19 cellular contexts compared by ENCODE assay signal in genomic region chr3:111112913-111113312, GRCh38. TPM values are rescaled to one million over a fixed set of nuclear protein-coding genes. Genes with fewer than 3 reads are reported as not detected.
DNase-seq lines count a peak whose midpoint lies in the region; ATAC-seq and TF ChIP-seq lines count a peak whose summit lies in the region.
"Had no signal": no experiment of that assay in that cellular context is flagged by ENCODE, and none has a peak within 500 bp of the region (broad histone marks: within the 10 kb centered on the region; RNA-seq: fewer than 3 reads in every experiment).

No MANE protein-coding gene starts in this region.

- H2AK5ac ChIP-seq in mesendoderm (ENCODE audit: low read length), result no peak overlapping the region

- TF ChIP-seq POLR2A in GM18505 (IDR thresholded peaks at IDR 0.05; ENCODE audit: borderline replicate concordance, extremely low read depth, insufficient read depth, insufficient read length), result no peak

- H3K18ac ChIP-seq in mesendoderm (ENCODE audit: low read length), result no peak overlapping the region

- H3K4me1 ChIP-seq in adipocyte (ENCODE audit: control insufficient read depth, insufficient read depth, low read length) (peaks cover 14% of the 10 kb centered on the region), fibroblast of lung (ENCODE audit: control insufficient read depth, extremely low read depth, insufficient read depth, low read length) (no peaks in the 10 kb centered on the region), mesendoderm (ENCODE audit: control insufficient read depth, low read depth, low read length) (peaks cover 1% of the 10 kb centered on the region), SK-N-SH (ENCODE audit: control insufficient read depth in 1 of 2, insufficient read depth in 2 of 2, low read depth in 1 of 2, low read length in 1 of 2) (no peaks in the 10 kb centered on the region)

- H4K5ac ChIP-seq in mesendoderm (ENCODE audit: low read length), result no peak overlapping the region

- H2BK15ac ChIP-seq in mesendoderm (replicated peaks; ENCODE audit: low read depth), result no peak overlapping the region

- H3K9me3 ChIP-seq in adipocyte (ENCODE audit: control insufficient read depth, low read length), result no peaks in the 10 kb centered on the region
- no peaks in the 10 kb centered on the region for H3K9me3 ChIP-seq in fibroblast of lung (ENCODE audit: control insufficient read depth, insufficient read depth, low read depth, low read length)
- H3K9me3 ChIP-seq in SK-N-SH, result no peaks in the 10 kb centered on the region

- no peak overlapping the region for H3K9ac ChIP-seq in adipocyte (ENCODE audit: low read length)
- no peak overlapping the region for H3K9ac ChIP-seq in fibroblast of lung (ENCODE audit: insufficient read depth, low read length)
- H3K9ac ChIP-seq in mesendoderm (ENCODE audit: low read length), result no peak overlapping the region
- H3K9ac ChIP-seq in SK-N-SH, result no peak overlapping the region

- no peaks in the 10 kb centered on the region for H3K36me3 ChIP-seq in adipocyte (ENCODE audit: control insufficient read depth, insufficient read depth, low read length, severe bottlenecking)
- no peaks in the 10 kb centered on the region for H3K36me3 ChIP-seq in fibroblast of lung (ENCODE audit: control insufficient read depth, insufficient read depth, low read length)
- no peaks in the 10 kb centered on the region for H3K36me3 ChIP-seq in mesendoderm (ENCODE audit: control insufficient read depth, insufficient read depth, low read length)
- H3K36me3 ChIP-seq in SK-N-SH (replicated peaks in 1 of 2; ENCODE audit: control insufficient read depth in 1 of 2, insufficient read depth in 2 of 2, low read length in 1 of 2), result peaks cover 2 to 16% of the 10 kb centered on the region in 2 experiments

- H3K23ac ChIP-seq in mesendoderm (ENCODE audit: low read length), result no peak overlapping the region

- H3K79me1 ChIP-seq in mesendoderm (ENCODE audit: low read length), result peaks cover 5% of the 10 kb centered on the region

- H3K4ac ChIP-seq in mesendoderm (ENCODE audit: low read depth, low read length), result no peak overlapping the region

- H3K4me2 ChIP-seq in fibroblast of lung (ENCODE audit: extremely low read depth, insufficient read depth, low read length) (no peak overlapping the region), mesendoderm (ENCODE audit: low read length) (no peak overlapping the region), SK-N-SH (no peak overlapping the region)

- H3K27me3 ChIP-seq in adipocyte (replicated peaks; ENCODE audit: control insufficient read depth, insufficient read depth, low read length) (no peaks in the 10 kb centered on the region), fibroblast of lung (ENCODE audit: control insufficient read depth, insufficient read depth, low read length) (no peaks in the 10 kb centered on the region), mesendoderm (ENCODE audit: insufficient read depth, low read length, poor library complexity) (no peaks in the 10 kb centered on the region), SK-N-SH (ENCODE audit: insufficient read depth) (no peaks in the 10 kb centered on the region)

- POLR2A ChIA-PET in SK-N-SH (lab: Yijun Ruan, JAX), result no interaction called here

- H3F3A ChIP-seq in SK-N-SH (replicated peaks; ENCODE audit: insufficient read depth), result peaks cover 3% of the 10 kb centered on the region

- H4K8ac ChIP-seq in mesendoderm (ENCODE audit: low read depth, low read length), result no peak overlapping the region

- no peak for TF ChIP-seq EP300 in SK-N-SH (IDR thresholded peaks at IDR 0.05; ENCODE audit: borderline replicate concordance in 1 of 2, low read depth in 1 of 2, low read length in 1 of 2)

- no peaks in the 10 kb centered on the region for H4K20me1 ChIP-seq in fibroblast of lung (ENCODE audit: control insufficient read depth, extremely low read depth, insufficient read depth, low read length)
- H4K20me1 ChIP-seq in SK-N-SH (ENCODE audit: insufficient read depth), result peaks cover 60% of the 10 kb centered on the region

- TF ChIP-seq RAD21 in SK-N-SH (IDR thresholded peaks at IDR 0.05; ENCODE audit: low read length), result no peak

- H3K9me2 ChIP-seq in SK-N-SH, result no peaks in the 10 kb centered on the region

- H2BK120ac ChIP-seq in mesendoderm (ENCODE audit: low read depth, low read length), result no peak overlapping the region

- H2AFZ ChIP-seq in fibroblast of lung (ENCODE audit: low read length) (no peak overlapping the region), SK-N-SH (ENCODE audit: low read depth) (no peak overlapping the region)

- H3K27ac ChIP-seq in fibroblast of lung (ENCODE audit: insufficient read depth, low read length) (no peak overlapping the region), mesendoderm (ENCODE audit: low read depth, low read length) (no peak overlapping the region), SK-N-SH (ENCODE audit: low read depth in 2 of 2, low read length in 1 of 2) (no peak overlapping the region)

- TF ChIP-seq CTCF in fibroblast of lung (conservative IDR thresholded peaks at IDR 0.05 in 1 of 2, IDR thresholded peaks at IDR 0.05 in 1 of 2; ENCODE audit: low read depth in 1 of 2, low read length in 2 of 2) (no peak), SK-N-SH (IDR thresholded peaks at IDR 0.05) (no peak)

- no CpG with 5 or more reads among the region's 2 CpGs for WGBS in mesendoderm (ENCODE audit: extremely low coverage, insufficient coverage, low lambda C conversion rate)
- WGBS in SK-N-SH (ENCODE audit: low lambda C conversion rate), result 99% methylated on average over 2 of the region's 2 CpGs

- DNase-seq in ELR (ENCODE audit: low read depth), result peak; percentile 12
- DNase-seq in adipocyte (ENCODE audit: low read depth), result peak; percentile 23
- DNase-seq in fibroblast of lung (ENCODE audit: low read depth in 2 of 2), result peak; percentile 34 to 84
- DNase-seq in mesendoderm, result peak; percentile 19
- no peak for DNase-seq in A172 (ENCODE audit: low spot score)
- no peak for DNase-seq in SK-N-SH
- DNase-seq: 8988T; Calu3; CD4-positive, alpha-beta memory T cell; DMS79; H9; NCI-H1436; NCI-H2029; NCI-H2171; NCI-H446; NK-92 treated with Interleukin-12 subunit alpha and Interleukin-12 subunit beta, amount 100 ng/mL, for 24 hours; SHP77 treated with DMSO at 0.1 percent for 48 hours had no signal

- CTCF ChIA-PET in SK-N-SH (lab: Yijun Ruan, JAX), result interaction anchor here (1.0 kb wide), 1 partner anchor 33 kb away, joined by 3 read pairs; no protein-coding TSS in a partner anchor

- no peak overlapping the region for H2BK5ac ChIP-seq in mesendoderm (ENCODE audit: low read length)

- no peak for ATAC-seq in GM18505 (IDR thresholded peaks at IDR 0.05; ENCODE audit: unreplicated experiment)
- no peak for ATAC-seq in GM19395 (IDR thresholded peaks at IDR 0.05; ENCODE audit: unreplicated experiment)

- H3K79me2 ChIP-seq in fibroblast of lung (ENCODE audit: control insufficient read depth, insufficient read depth, low read length) (peaks cover 41% of the 10 kb centered on the region), mesendoderm (ENCODE audit: control insufficient read depth, insufficient read depth, low read length) (peaks cover 20% of the 10 kb centered on the region), SK-N-SH (ENCODE audit: insufficient read depth) (peaks cover 82% of the 10 kb centered on the region)

- H3K56ac ChIP-seq in mesendoderm (ENCODE audit: low read length), result no peak overlapping the region

- H3K4me3 ChIP-seq in adipocyte (ENCODE audit: low read length) (no peak overlapping the region), fibroblast of lung (replicated peaks in 1 of 4; ENCODE audit: control extremely low read depth in 1 of 4, insufficient read depth in 1 of 4, low read depth in 3 of 4, low read length in 4 of 4) (no peak overlapping the region), mesendoderm (ENCODE audit: low read length) (no peak overlapping the region), SK-N-SH (ENCODE audit: low read depth in 2 of 2, low read length in 1 of 2) (no peak overlapping the region)

TF ChIP-seq in SK-N-SH, 30 proteins besides CTCF, POLR2A, EP300 and RAD21 (continues in another document):
- TF ChIP-seq GABPA (IDR thresholded peaks at IDR 0.05; ENCODE audit: low read depth), result no peak
- no peak for TF ChIP-seq TAF1 (IDR thresholded peaks at IDR 0.05; ENCODE audit: borderline replicate concordance, low read depth, low read length)
- TF ChIP-seq PBX3 (IDR thresholded peaks at IDR 0.05), result no peak
- no peak for TF ChIP-seq TEAD4 (IDR thresholded peaks at IDR 0.05; ENCODE audit: borderline replicate concordance, insufficient read depth)
- no peak for TF ChIP-seq YY1 (IDR thresholded peaks at IDR 0.05; ENCODE audit: low read depth)
- no peak for TF ChIP-seq MAX (IDR thresholded peaks at IDR 0.05; ENCODE audit: low read depth)
- TF ChIP-seq RCOR1 (IDR thresholded peaks at IDR 0.05; ENCODE audit: low read length), result no peak

RNA-seq across cellular contexts. Expression of gene NECTIN3, which starts 41.3 kb away (rescaled TPM):
- total RNA-seq in fibroblast of lung, result 45.2 and 58.1 TPM in 2 replicates
- polyA plus RNA-seq in fibroblast of lung (46.0 and 46.9 TPM in 2 replicates), SK-N-SH (2012; rRNA removed) (8.9 and 12.7 TPM in 2 replicates)
- polyA plus RNA-seq in fibroblast of lung (2012), result 25.2 and 29.1 TPM in 2 replicates
- 10.3 and 11.5 TPM in 2 replicates for polyA minus RNA-seq in fibroblast of lung (ENCODE audit: low replicate concordance)
- 14.5 TPM for polyA plus RNA-seq in mesendoderm (2013, experiment 1 of 2)
- 14.2 TPM for polyA plus RNA-seq in mesendoderm (2013, experiment 2 of 2)
- total RNA-seq in A172 (2014; rRNA removed; shearing (Covaris generic)), result 42.2 and 51.4 TPM in 2 replicates
- 15.1 and 17.3 TPM in 2 replicates for polyA plus RNA-seq in SK-N-SH (2012; cell fraction: cytosol; rRNA removed)
- polyA plus RNA-seq in SK-N-SH (2012; cell fraction: nucleus; rRNA removed), result 4.0 and 8.7 TPM in 2 replicates

Comparison
In these comparisons a context has a peak if more than half of its experiments do, and no peak if none do; other contexts are left out.
1. DNase-seq: peak in ELR (single experiment), adipocyte (single experiment), fibroblast of lung (2 of 2) and mesendoderm (single experiment); none in A172 (single experiment) and SK-N-SH (single experiment).